ENCODE assay signal across 21 cellular contexts in genomic region chr6:111795558-111795957, GRCh38.
DNase-seq lines count a peak whose midpoint lies in the region; ATAC-seq, FAIRE-seq and TF ChIP-seq lines count a peak whose summit lies in the region.
"Had no signal": no experiment of that assay in that cellular context is flagged by ENCODE, and none has a peak within 500 bp of the region (broad histone marks: within the 10 kb centered on the region; RNA-seq: fewer than 3 reads in every experiment).

No MANE protein-coding gene starts in this region.

- no peaks in the 10 kb centered on the region for H3K27me3 Mint-ChIP-seq in activated CD8-positive, alpha-beta T cell treated with anti-CD3 and anti-CD28 coated beads for 36 hours
- peaks cover 8 to 22% (median 17%) of the 10 kb centered on the region in 3 donors for H3K27me3 Mint-ChIP-seq in immature natural killer cell (ENCODE audit: low read depth in 3 of 3)
- H3K27me3 Mint-ChIP-seq: dendritic cell treated with granulocyte-macrophage colony-stimulating factor and Interleukin-4, amounts not matched to agents 40 ng/mL and 50 ng/mL, for 4 days; naive B cell had no signal

- no peak for DNase-seq in activated CD4-positive, CD25-positive, alpha-beta regulatory T cell treated with anti-CD3 and anti-CD28 coated beads, Interleukin-2, amount 50 U/mL, for 72 hours
- no peak for DNase-seq in D721Med (ENCODE audit: insufficient read length, low spot score)
- no peak for DNase-seq in activated CD8-positive, alpha-beta T cell treated with anti-CD3 and anti-CD28 coated beads for 36 hours
- DNase-seq in immature natural killer cell: no peak
- DNase-seq in HCEC 1CT: no peak
- no peak for DNase-seq in transverse colon
- DNase-seq: 8988T; adrenal gland; BE2C; erythroblast; naive B cell; NCI-H1417 treated with DMSO at 0.1 percent for 48 hours; NCI-H524; posterior cingulate gyrus; SHP77 treated with DMSO at 0.1 percent for 48 hours; stimulated activated CD4-positive, alpha-beta T cell treated with anti-CD3 and anti-CD28 coated beads, Interleukin-2, amount 100 ng/mL, for 48 hours; uterus had no signal

- no peaks in the 10 kb centered on the region for H3K9me3 ChIP-seq in transverse colon
- H3K9me3 ChIP-seq: adrenal gland, BE2C, gastroesophageal sphincter, uterus had no signal

- in situ Hi-C loops in transverse colon (cut with MboI; ENCODE audit: low pct_ligation_motif_present in 1 of 4, low pct_unique_long_range_greater_than_20kb in 1 of 4, low sequenced_read_pairs in 3 of 4): no loop called here

- TF ChIP-seq EP300 in transverse colon (IDR thresholded peaks at IDR 0.05; ENCODE audit: low read depth): no peak

- no peaks in the 10 kb centered on the region for H3K9me3 Mint-ChIP-seq in activated CD8-positive, alpha-beta T cell treated with anti-CD3 and anti-CD28 coated beads for 36 hours
- H3K9me3 Mint-ChIP-seq in immature natural killer cell: no peaks in the 10 kb centered on the region
- H3K9me3 Mint-ChIP-seq: dendritic cell treated with granulocyte-macrophage colony-stimulating factor and Interleukin-4, amounts not matched to agents 40 ng/mL and 50 ng/mL, for 4 days; naive B cell had no signal

- H3K36me3 ChIP-seq in transverse colon: no peaks in the 10 kb centered on the region
- H3K36me3 ChIP-seq: adrenal gland, gastroesophageal sphincter, uterus had no signal

- H3K4me1 ChIP-seq in transverse colon: peaks cover 0 to 9% (median 2%) of the 10 kb centered on the region in 4 donors
- H3K4me1 ChIP-seq: adrenal gland, uterus had no signal

- intact Hi-C loops in activated CD8-positive, alpha-beta T cell treated with anti-CD3 and anti-CD28 coated beads for 36 hours (cut with micrococcal nuclease): no loop called here
- intact Hi-C loops in transverse colon (cut with DNase I; ENCODE audit: low total_unique reads): no loop called here

- peak overlapping the region; percentile 95 for H3K27ac Mint-ChIP-seq in activated CD8-positive, alpha-beta T cell treated with anti-CD3 and anti-CD28 coated beads for 36 hours
- peak overlapping the region in 5 of 6 donors; percentile 99 to 100 (median 100) for H3K27ac Mint-ChIP-seq in immature natural killer cell
- H3K27ac Mint-ChIP-seq: dendritic cell treated with granulocyte-macrophage colony-stimulating factor and Interleukin-4, amounts not matched to agents 40 ng/mL and 50 ng/mL, for 4 days had no signal

- H3K36me3 Mint-ChIP-seq in activated CD8-positive, alpha-beta T cell treated with anti-CD3 and anti-CD28 coated beads for 36 hours (ENCODE audit: low read depth): peaks cover 75% of the 10 kb centered on the region
- H3K36me3 Mint-ChIP-seq in immature natural killer cell: peaks cover 0 to 7% (median 7%) of the 10 kb centered on the region in 3 donors

- TF ChIP-seq CTCF in D721Med (IDR thresholded peaks at IDR 0.05; ENCODE audit: insufficient read depth, missing control alignments): no peak
- no peak for TF ChIP-seq CTCF in activated CD8-positive, alpha-beta T cell treated with anti-CD3 and anti-CD28 coated beads for 36 hours (IDR thresholded peaks at IDR 0.05)
- no peak for TF ChIP-seq CTCF in transverse colon (IDR thresholded peaks at IDR 0.05)

- peaks cover 84% of the 10 kb centered on the region for H3K4me1 Mint-ChIP-seq in activated CD8-positive, alpha-beta T cell treated with anti-CD3 and anti-CD28 coated beads for 36 hours (ENCODE audit: low read depth)
- H3K4me1 Mint-ChIP-seq in immature natural killer cell: peaks cover 25 to 84% of the 10 kb centered on the region in 2 donors

- peak; percentile 32 for FAIRE-seq in D721Med (lab: Jason Lieb, UNC)

- POLR2A ChIA-PET in activated CD8-positive, alpha-beta T cell treated with anti-CD3 and anti-CD28 coated beads for 36 hours (lab: Charles Lee): interaction anchor here (0.9 to 3.6 kb wide), 6 partner anchors 10 to 35 kb away, joined by 3 to 23 read pairs (median 4); no protein-coding TSS in a partner anchor

- CTCF ChIA-PET in activated CD8-positive, alpha-beta T cell treated with anti-CD3 and anti-CD28 coated beads for 36 hours (lab: Charles Lee): interaction anchor here (0.9 to 1.3 kb wide), 2 partner anchors 44 to 78 kb away, joined by 3 read pairs; partner anchors contain the start of gene FYN

- H3K27ac ChIP-seq in transverse colon: no peak overlapping the region
- H3K27ac ChIP-seq: adrenal gland, gastroesophageal sphincter, uterus had no signal

- H3K4me3 ChIP-seq in transverse colon: no peak overlapping the region
- H3K4me3 ChIP-seq: adrenal gland, gastroesophageal sphincter, uterus had no signal

- WGBS in transverse colon (ENCODE audit: low coverage in 1 of 2), 2 donors: 86% methylated on average over 2 of the region's 2 CpGs

- TF ChIP-seq POLR2A in transverse colon (IDR thresholded peaks at IDR 0.05): no peak

- H3K4me3 Mint-ChIP-seq in activated CD8-positive, alpha-beta T cell treated with anti-CD3 and anti-CD28 coated beads for 36 hours: peak overlapping the region; percentile 73
- H3K4me3 Mint-ChIP-seq in immature natural killer cell: peak overlapping the region in 3 of 5 donors; percentile 87 to 98 (median 92)
- H3K4me3 Mint-ChIP-seq: dendritic cell treated with granulocyte-macrophage colony-stimulating factor and Interleukin-4, amounts not matched to agents 40 ng/mL and 50 ng/mL, for 4 days; naive B cell had no signal

- ATAC-seq in activated CD4-positive, CD25-positive, alpha-beta regulatory T cell treated with anti-CD3 and anti-CD28 coated beads, Interleukin-2, amount 50 U/mL, for 24 hours: peak; percentile 53 to 54
- ATAC-seq in activated CD8-positive, alpha-beta T cell treated with anti-CD3 and anti-CD28 coated beads for 36 hours: no peak
- no peak for ATAC-seq in HG03432 (IDR thresholded peaks at IDR 0.05; ENCODE audit: unreplicated experiment)
- ATAC-seq: gastroesophageal sphincter had no signal

- no peaks in the 10 kb centered on the region for H3K27me3 ChIP-seq in transverse colon
- H3K27me3 ChIP-seq: adrenal gland, BE2C, gastroesophageal sphincter, uterus had no signal

Comparison
In these comparisons a context has a peak if more than half of its experiments do, and no peak if none do; other contexts are left out.
1. ATAC-seq: peak in activated CD4-positive, CD25-positive, alpha-beta regulatory T cell treated with anti-CD3 and anti-CD28 coated beads, Interleukin-2, amount 50 U/mL, for 24 hours (2 of 2); none in activated CD8-positive, alpha-beta T cell treated with anti-CD3 and anti-CD28 coated beads for 36 hours (single experiment) and HG03432 (single experiment).